ENCODE assay signal across 9 cellular contexts in genomic region chr20:48818481-48818987, GRCh38. TPM values are rescaled to one million over a fixed set of nuclear protein-coding genes. Genes with fewer than 3 reads are reported as not detected.
DNase-seq lines count a peak whose midpoint lies in the region; ATAC-seq and TF ChIP-seq lines count a peak whose summit lies in the region.
"Had no signal": no experiment of that assay in that cellular context is flagged by ENCODE, and none has a peak within 500 bp of the region (broad histone marks: within the 10 kb centered on the region; RNA-seq: fewer than 3 reads in every experiment).

No MANE protein-coding gene starts in this region.

- peak; percentile 32 for DNase-seq in NK-92 treated with Interleukin-12 subunit alpha and Interleukin-12 subunit beta, amount 100 ng/mL, for 24 hours (lab: John Stamatoyannopoulos, UW)
- DNase-seq in NK-92 (lab: John Stamatoyannopoulos, UW; ENCODE audit: unreplicated experiment) (no peak), posterior vena cava (ENCODE audit: low spot score) (peak; percentile 57), GOT3 (lab: John Stamatoyannopoulos, UW) (no peak), Caco-2 (no peak)
- peak; percentile 30 to 44 for DNase-seq in activated T-cell treated with anti-CD3 and anti-CD28 coated beads, Interleukin-2, amount 50 U/mL, for 72 hours
- DNase-seq: mesenchymal stem cell had no signal

- H3K36me3 Mint-ChIP-seq in activated T-cell treated with anti-CD3 and anti-CD28 coated beads, Interleukin-2, amount 50 U/mL, for 72 hours (ENCODE audit: insufficient read depth in 2 of 2): peaks cover 4 to 12% of the 10 kb centered on the region in 2 donors
- H3K36me3 Mint-ChIP-seq in Caco-2 (ENCODE audit: insufficient read depth, unreplicated experiment): no peaks in the 10 kb centered on the region

- peaks cover 67% of the 10 kb centered on the region for H3K4me1 Mint-ChIP-seq in activated T-cell treated with anti-CD3 and anti-CD28 coated beads, Interleukin-2, amount 50 U/mL, for 72 hours (ENCODE audit: low read depth)
- H3K4me1 Mint-ChIP-seq in Caco-2 (ENCODE audit: low read depth, unreplicated experiment): no peaks in the 10 kb centered on the region

- peak overlapping the region; percentile 56 to 64 for H3K4me3 Mint-ChIP-seq in activated T-cell treated with anti-CD3 and anti-CD28 coated beads, Interleukin-2, amount 50 U/mL, for 72 hours
- H3K4me3 Mint-ChIP-seq in Caco-2 (ENCODE audit: unreplicated experiment): no peak overlapping the region

- no peaks in the 10 kb centered on the region for H3K4me1 ChIP-seq in Caco-2

- BruUV-seq in Caco-2 (replicated peaks; lab: Mats Ljungman, UMichigan): no TSS peak

- no peak for TF ChIP-seq CTCF in Caco-2 (IDR thresholded peaks at IDR 0.05; ENCODE audit: insufficient read depth in 1 of 2, low read depth in 1 of 2, low read length in 1 of 2, severe bottlenecking in 1 of 2, unreplicated experiment in 1 of 2)

- POLR2A ChIA-PET in Caco-2 (lab: Charles Lee): no interaction called here

- no peak overlapping the region for H3K4me3 ChIP-seq in Caco-2 (ENCODE audit: low read depth, low read length)

- CTCF ChIA-PET in Caco-2 (lab: Charles Lee): interaction anchor here (1.7 kb wide), 1 partner anchor 161 kb away, joined by 5 read pairs; no protein-coding TSS in a partner anchor

- peak overlapping the region; percentile 91 for H3K27ac Mint-ChIP-seq in activated T-cell treated with anti-CD3 and anti-CD28 coated beads, Interleukin-2, amount 50 U/mL, for 72 hours
- H3K27ac Mint-ChIP-seq in Caco-2 (ENCODE audit: unreplicated experiment): no peak overlapping the region

- ATAC-seq in HG02759 (IDR thresholded peaks at IDR 0.05; ENCODE audit: unreplicated experiment) (peak; percentile 48), GM21515 (IDR thresholded peaks at IDR 0.05; ENCODE audit: unreplicated experiment) (no peak)
- peak; percentile 30 to 59 for ATAC-seq in activated T-cell treated with anti-CD3 and anti-CD28 coated beads, Interleukin-2, amount 50 U/mL, for 72 hours (replicated peaks in 1 of 2)

- no peaks in the 10 kb centered on the region for H3K36me3 ChIP-seq in Caco-2 (ENCODE audit: control insufficient read depth, insufficient read depth, low read length)

- no peaks in the 10 kb centered on the region for H3K27me3 Mint-ChIP-seq in activated T-cell treated with anti-CD3 and anti-CD28 coated beads, Interleukin-2, amount 50 U/mL, for 72 hours (ENCODE audit: low read depth)
- peaks cover 4% of the 10 kb centered on the region for H3K27me3 Mint-ChIP-seq in Caco-2 (ENCODE audit: insufficient read depth, unreplicated experiment)

- intact Hi-C loops in posterior vena cava (cut with DNase I) (no loop called here), Caco-2 (cut with micrococcal nuclease; ENCODE audit: unreplicated experiment) (no loop called here)

- H3K9me3 Mint-ChIP-seq in activated T-cell treated with anti-CD3 and anti-CD28 coated beads, Interleukin-2, amount 50 U/mL, for 72 hours: no peaks in the 10 kb centered on the region
- no peaks in the 10 kb centered on the region for H3K9me3 Mint-ChIP-seq in Caco-2 (ENCODE audit: unreplicated experiment)

- H3K9me3 ChIP-seq in Caco-2: no peaks in the 10 kb centered on the region

- no peaks in the 10 kb centered on the region for H3K27me3 ChIP-seq in Caco-2 (replicated peaks; ENCODE audit: control insufficient read depth, insufficient read depth, low read length)

RNA-seq across cellular contexts. Expression of gene PREX1, which starts 9.3 kb away (rescaled TPM):
- 100 to 1,000 TPM in 1 of 2 donors, 10 to 100 TPM in 1; 85.6 to 112 TPM for total RNA-seq in activated T-cell treated with anti-CD3 and anti-CD28 coated beads, Interleukin-2, amount 50 U/mL, for 72 hours
- total RNA-seq in posterior vena cava (10 to 100 TPM; 16.9 to 22.0 TPM), Caco-2 (2022) (7.7 and 9.5 TPM in 2 replicates)

Comparison
In these comparisons a context has a peak if more than half of its experiments do, and no peak if none do; other contexts are left out.
1. DNase-seq: peak in NK-92 treated with Interleukin-12 subunit alpha and Interleukin-12 subunit beta, amount 100 ng/mL, for 24 hours (single experiment), activated T-cell treated with anti-CD3 and anti-CD28 coated beads, Interleukin-2, amount 50 U/mL, for 72 hours (2 of 2) and posterior vena cava (single experiment); none in NK-92 (single experiment), GOT3 (single experiment) and Caco-2 (0 of 2).